12 cellular contexts compared by ENCODE assay signal in the genomic region with DNA sequence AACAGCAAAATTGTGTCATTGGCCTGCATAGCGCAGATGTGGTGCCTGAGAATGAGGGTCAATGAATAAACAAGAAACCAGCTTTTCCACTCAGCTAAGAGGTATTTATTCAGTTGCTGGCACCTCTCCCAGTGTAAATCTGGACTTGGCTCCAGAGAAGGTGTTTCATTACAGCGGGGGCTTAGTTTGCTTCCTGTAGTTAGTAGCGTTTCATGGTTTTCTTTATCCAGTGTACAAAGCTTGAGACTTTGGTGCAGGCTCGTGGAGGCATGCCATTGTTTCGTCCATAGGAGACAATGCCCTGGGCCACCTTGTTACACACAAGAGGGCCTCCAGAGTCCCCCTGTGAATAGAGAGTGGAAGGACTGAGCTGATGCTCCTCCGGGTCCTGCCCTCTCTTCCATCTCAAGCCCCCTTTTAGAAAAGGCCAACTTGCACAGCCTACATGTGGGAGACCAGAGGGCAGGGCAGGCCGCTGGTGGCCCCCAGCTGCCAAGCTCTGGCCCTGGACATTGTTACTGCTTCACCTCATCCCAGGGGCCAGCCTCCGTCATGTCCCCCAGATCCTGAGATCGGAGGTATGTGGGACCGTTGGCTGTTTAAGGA. TPM values are rescaled to one million over a fixed set of nuclear protein-coding genes. Genes with fewer than 3 reads are reported as not detected.
DNase-seq lines count a peak whose midpoint lies in the region; ATAC-seq and TF ChIP-seq lines count a peak whose summit lies in the region.
"Had no signal": no experiment of that assay in that cellular context is flagged by ENCODE, and none has a peak within 500 bp of the region (broad histone marks: within the 10 kb centered on the region; RNA-seq: fewer than 3 reads in every experiment).

No MANE protein-coding gene starts in this region.

- H3K4me1 ChIP-seq in upper lobe of left lung = peaks cover 0 to 11% (median 2%) of the 10 kb centered on the region in 4 donors

- no peaks in the 10 kb centered on the region for H3K27me3 ChIP-seq in upper lobe of left lung

- H3K4me3 Mint-ChIP-seq in activated T-cell treated with anti-CD3 and anti-CD28 coated beads, Interleukin-2, amount 50 U/mL, for 4 hours = peak overlapping the region; percentile 84
- H3K4me3 Mint-ChIP-seq: endodermal cell had no signal

- no peaks in the 10 kb centered on the region for H3K9me3 Mint-ChIP-seq in activated T-cell treated with anti-CD3 and anti-CD28 coated beads, Interleukin-2, amount 50 U/mL, for 4 hours
- H3K9me3 Mint-ChIP-seq: endodermal cell had no signal

- TF ChIP-seq EP300 in upper lobe of left lung (IDR thresholded peaks at IDR 0.05) = no peak

- peaks cover 12% of the 10 kb centered on the region for H3K36me3 Mint-ChIP-seq in activated T-cell treated with anti-CD3 and anti-CD28 coated beads, Interleukin-2, amount 50 U/mL, for 4 hours (ENCODE audit: insufficient read depth)

- WGBS in upper lobe of left lung, 2 donors = 43 to 50% methylated on average over 4 to 10 of the region's 10 CpGs

- no peak for ATAC-seq in activated T-cell treated with anti-CD3 and anti-CD28 coated beads, Interleukin-2, amount 50 U/mL, for 4 hours
- ATAC-seq in upper lobe of left lung (ENCODE audit: low FRiP score in 2 of 2) (peak; percentile 14 to 50), GM18502 (IDR thresholded peaks at IDR 0.05; ENCODE audit: poor library complexity, unreplicated experiment) (no peak), GM21526 (IDR thresholded peaks at IDR 0.05; ENCODE audit: low FRiP score, unreplicated experiment) (no peak)

- H3K9me3 ChIP-seq in upper lobe of left lung = no peaks in the 10 kb centered on the region

- H3K27ac ChIP-seq in VCaP (peak overlapping the region; percentile 79), upper lobe of left lung (peak overlapping the region in 1 of 4 donors; percentile 19)

- DNase-seq in activated T-cell treated with anti-CD3 and anti-CD28 coated beads, Interleukin-2, amount 50 U/mL, for 4 hours = no peak
- no peak for DNase-seq in activated T-cell treated with anti-CD3 and anti-CD28 coated beads for 4 hours
- DNase-seq in fibroblast of the aortic adventitia (ENCODE audit: low read depth) = peak; percentile 26
- peak in 1 of 2 donors; percentile 53 for DNase-seq in upper lobe of left lung
- no peak for DNase-seq in NCI-H1930 (lab: John Stamatoyannopoulos, UW)
- DNase-seq: endodermal cell, NCI-H187 treated with DMSO at 0.1 percent for 48 hours, retina had no signal

- TF ChIP-seq CTCF in VCaP (conservative IDR thresholded peaks at IDR 0.05) (no peak), fibroblast of the aortic adventitia (IDR thresholded peaks at IDR 0.05; ENCODE audit: insufficient read depth, low read length) (no peak), upper lobe of left lung (IDR thresholded peaks at IDR 0.05) (no peak)

- H3K4me3 ChIP-seq in fibroblast of the aortic adventitia (ENCODE audit: low read depth, low read length) (no peak overlapping the region), upper lobe of left lung (no peak overlapping the region)

- no peaks in the 10 kb centered on the region for H3K36me3 ChIP-seq in upper lobe of left lung

- H3K4me1 Mint-ChIP-seq in activated T-cell treated with anti-CD3 and anti-CD28 coated beads, Interleukin-2, amount 50 U/mL, for 4 hours (ENCODE audit: low read depth) = peaks cover 16% of the 10 kb centered on the region
- H3K4me1 Mint-ChIP-seq: endodermal cell had no signal

- TF ChIP-seq POLR2A in upper lobe of left lung (IDR thresholded peaks at IDR 0.05) = no peak

- no peaks in the 10 kb centered on the region for H3K27me3 Mint-ChIP-seq in activated T-cell treated with anti-CD3 and anti-CD28 coated beads, Interleukin-2, amount 50 U/mL, for 4 hours (ENCODE audit: low read depth)

RNA-seq across cellular contexts. Expression of a gene that starts 3.0 kb away (rescaled TPM):
- 1,000 to 10,000 TPM; 1,078 to 3,056 (median 1,179) TPM for total RNA-seq in activated T-cell treated with anti-CD3 and anti-CD28 coated beads, Interleukin-2, amount 50 U/mL, for 4 hours
- total RNA-seq in fibroblast of the aortic adventitia (ENCODE audit: low replicate concordance) (not detected in 2 replicates), upper lobe of left lung (10 to 100 TPM in 3 of 6 donors, 1 to 10 TPM in 3; 2.1 to 12.0 (median 9.8) TPM)
- total RNA-seq: endodermal cell, kidney epithelial cell had no signal

RNA-seq across cellular contexts. Expression of a gene that starts 21.5 kb away (rescaled TPM):
- total RNA-seq in activated T-cell treated with anti-CD3 and anti-CD28 coated beads, Interleukin-2, amount 50 U/mL, for 4 hours = 100 to 1,000 TPM in 1 of 3 donors, 10 to 100 TPM in 2; 34.7 to 116 (median 58.8) TPM
- total RNA-seq in fibroblast of the aortic adventitia (ENCODE audit: low replicate concordance) (not detected in 2 replicates), upper lobe of left lung (1 to 10 TPM; 1.7 to 5.9 (median 4.5) TPM)
- total RNA-seq: endodermal cell, kidney epithelial cell had no signal

RNA-seq across cellular contexts. Expression of a gene that starts 54.9 kb away (rescaled TPM):
- total RNA-seq in activated T-cell treated with anti-CD3 and anti-CD28 coated beads, Interleukin-2, amount 50 U/mL, for 4 hours = not detected
- total RNA-seq in fibroblast of the aortic adventitia (ENCODE audit: low replicate concordance) (not detected in 2 replicates), upper lobe of left lung (10 to 100 TPM in 1 of 6 donors, 1 to 10 TPM in 2, under 1 TPM in 1, not detected in 2; 0.89 to 20.9 (median 3.7) TPM)
- total RNA-seq: endodermal cell, kidney epithelial cell had no signal

Comparison
In these comparisons a context has a peak if more than half of its experiments do, and no peak if none do; other contexts are left out.
1. ATAC-seq: peak in upper lobe of left lung (2 of 2); none in activated T-cell treated with anti-CD3 and anti-CD28 coated beads, Interleukin-2, amount 50 U/mL, for 4 hours (0 of 2), GM18502 (single experiment) and GM21526 (single experiment).
2. RNA of a gene that starts 3.0 kb away (total RNA-seq): 1,078 to 3,056 TPM in activated T-cell treated with anti-CD3 and anti-CD28 coated beads, Interleukin-2, amount 50 U/mL, for 4 hours; 2.1 to 12.0 TPM in upper lobe of left lung and not detected in fibroblast of the aortic adventitia; every median in the first group is over 10 times any median in the second.
3. RNA of a gene that starts 21.5 kb away (total RNA-seq): 34.7 to 116 TPM in activated T-cell treated with anti-CD3 and anti-CD28 coated beads, Interleukin-2, amount 50 U/mL, for 4 hours; 1.7 to 5.9 TPM in upper lobe of left lung and not detected in fibroblast of the aortic adventitia; every median in the first group is over 4 times any median in the second.